Comparison of ENCODE assay signal across 24 cellular contexts in genomic region chr3:106508331-106508893, GRCh38.
"Had no signal": no experiment of that assay in that cellular context is flagged by ENCODE, and none has a peak within 500 bp of the region (broad histone marks: within the 10 kb centered on the region; RNA-seq: fewer than 3 reads in every experiment).

No MANE protein-coding gene starts in this region.

- H2AFZ ChIP-seq: hepatocyte had no signal

- H3K27ac Mint-ChIP-seq: effector memory CD8-positive, alpha-beta T cell; naive thymus-derived CD8-positive, alpha-beta T cell; nephron progenitor cell; stimulated activated naive CD8-positive, alpha-beta T cell treated with anti-CD3 and anti-CD28 coated beads, Interleukin-15, amount 100 ng/mL, for 72 hours had no signal

- H3K79me2 ChIP-seq: hepatocyte had no signal

- H3K9me3 ChIP-seq: prostate gland, right atrium auricular region, suprapubic skin, transverse colon, upper lobe of right lung, uterus had no signal

- H3K4me2 ChIP-seq: hepatocyte, smooth muscle cell had no signal

- H3K27me3 Mint-ChIP-seq: effector memory CD8-positive, alpha-beta T cell; naive thymus-derived CD8-positive, alpha-beta T cell; stimulated activated naive CD8-positive, alpha-beta T cell treated with anti-CD3 and anti-CD28 coated beads, Interleukin-15, amount 100 ng/mL, for 72 hours had no signal

- H3K36me3 ChIP-seq: gastroesophageal sphincter, heart left ventricle, left lung, prostate gland, right atrium auricular region, suprapubic skin, transverse colon, upper lobe of right lung, uterus had no signal

- H3K4me1 ChIP-seq: gastroesophageal sphincter, heart left ventricle, left lung, prostate gland, right atrium auricular region, suprapubic skin, transverse colon, upper lobe of right lung, uterus had no signal

- H3K4me1 Mint-ChIP-seq: naive thymus-derived CD8-positive, alpha-beta T cell; nephron progenitor cell had no signal

- H3K4me3 ChIP-seq: gastroesophageal sphincter, heart left ventricle, hepatocyte, left lung, prostate gland, right atrium auricular region, smooth muscle cell, suprapubic skin, transverse colon, upper lobe of right lung, uterus had no signal

- H3K27ac ChIP-seq: gastroesophageal sphincter, heart left ventricle, hepatocyte, left lung, prostate gland, right atrium auricular region, suprapubic skin, transverse colon, upper lobe of right lung, uterus had no signal

- H3K36me3 Mint-ChIP-seq: naive thymus-derived CD8-positive, alpha-beta T cell had no signal

- DNase-seq: cortex of kidney; effector memory CD8-positive, alpha-beta T cell; foreskin fibroblast; heart left ventricle; left cardiac atrium; left lung; naive thymus-derived CD8-positive, alpha-beta T cell; nephron progenitor cell; nucleus accumbens; stimulated activated CD4-positive, alpha-beta T cell treated with anti-CD3 and anti-CD28 coated beads, Interleukin-12 subunit alpha, Interleukin-12 subunit beta, amount 100 ng/mL, for 4 hours; stimulated activated CD4-positive, alpha-beta T cell treated with anti-CD3 and anti-CD28 coated beads, Interleukin-1b, Interleukin-23, amount 100 ng/mL, for 48 hours; stimulated activated CD4-positive, alpha-beta T cell treated with anti-CD3 and anti-CD28 coated beads, Interleukin-4, amount 100 ng/mL, for 1 hour; stimulated activated CD8-positive, alpha-beta memory T cell treated with anti-CD3 and anti-CD28 coated beads, Interleukin-4, amount 100 ng/mL, for 48 hours; stimulated activated naive CD4-positive, alpha-beta T cell; stimulated activated naive CD8-positive, alpha-beta T cell treated with anti-CD3 and anti-CD28 coated beads, Interleukin-15, amount 100 ng/mL, for 72 hours; transverse colon; upper lobe of right lung; uterus had no signal

- H3K27me3 ChIP-seq: gastroesophageal sphincter, heart left ventricle, hepatocyte, left lung, right atrium auricular region, suprapubic skin, transverse colon, upper lobe of right lung, uterus had no signal

- H3K9me3 Mint-ChIP-seq: effector memory CD8-positive, alpha-beta T cell had no signal

- H3K4me3 Mint-ChIP-seq: effector memory CD8-positive, alpha-beta T cell; naive thymus-derived CD8-positive, alpha-beta T cell; nephron progenitor cell; stimulated activated naive CD8-positive, alpha-beta T cell treated with anti-CD3 and anti-CD28 coated beads, Interleukin-15, amount 100 ng/mL, for 72 hours had no signal
